32 cellular contexts compared by ENCODE assay signal in genomic region chr19:46155237-46155636, GRCh38. TPM values are rescaled to one million over a fixed set of nuclear protein-coding genes. Genes with fewer than 3 reads are reported as not detected.
"Had no signal": no experiment of that assay in that cellular context is flagged by ENCODE, and none has a peak within 500 bp of the region (broad histone marks: within the 10 kb centered on the region; RNA-seq: fewer than 3 reads in every experiment).

No MANE protein-coding gene starts in this region.

- H3K4me3 Mint-ChIP-seq: activated CD8-positive, alpha-beta T cell treated with anti-CD3 and anti-CD28 coated beads for 36 hours; activated naive CD4-positive, alpha-beta T cell treated with anti-CD3 and anti-CD28 coated beads, Interleukin-2, amount 50 U/mL, for 24 hours; activated T-cell treated with anti-CD3 and anti-CD28 coated beads, Interleukin-2, amount 50 U/mL, for 72 hours; T-helper 1 cell treated with Interleukin-12 subunit alpha and Interleukin-12 subunit beta and Interleukin-4 antibody, amounts not matched to agents 30 μg/mL and 1 μg/mL, for 36 hours had no signal

- H3K9me3 Mint-ChIP-seq: activated CD8-positive, alpha-beta T cell treated with anti-CD3 and anti-CD28 coated beads for 36 hours; activated naive CD4-positive, alpha-beta T cell treated with anti-CD3 and anti-CD28 coated beads, Interleukin-2, amount 50 U/mL, for 24 hours; activated T-cell treated with anti-CD3 and anti-CD28 coated beads, Interleukin-2, amount 50 U/mL, for 72 hours; T-helper 1 cell treated with Interleukin-12 subunit alpha and Interleukin-12 subunit beta and Interleukin-4 antibody, amounts not matched to agents 30 μg/mL and 1 μg/mL, for 36 hours had no signal

- ATAC-seq: activated CD4-positive, CD25-positive, alpha-beta regulatory T cell treated with anti-CD3 and anti-CD28 coated beads, Interleukin-2, amount 50 U/mL, for 24 hours; activated CD8-positive, alpha-beta T cell treated with anti-CD3 and anti-CD28 coated beads for 36 hours; activated T-cell treated with anti-CD3 and anti-CD28 coated beads, Interleukin-2, amount 50 U/mL, for 72 hours; Panc1; SK-N-SH treated with all-trans-retinoic acid at 6 μM for 48 hours had no signal

- DNase-seq: activated CD4-positive, alpha-beta T cell treated with anti-CD3 and anti-CD28 coated beads for 4 hours; activated CD8-positive, alpha-beta memory T cell treated with anti-CD3 and anti-CD28 coated beads, Interleukin-2, amount 50 U/mL, for 4 hours; activated CD8-positive, alpha-beta T cell treated with anti-CD3 and anti-CD28 coated beads for 36 hours; activated effector memory CD4-positive, alpha-beta T cell treated with Interleukin-2 at 50 U/mL for 16 hours; activated naive CD4-positive, alpha-beta T cell; activated T-cell treated with anti-CD3 and anti-CD28 coated beads, Interleukin-2, amount 50 U/mL, for 72 hours; amygdala; brain microvascular endothelial cell; KG1; NCI-H1092; NCI-H1417; NCI-H1694 treated with DMSO at 0.1 percent for 48 hours; NCI-H2029 treated with DMSO at 0.1 percent for 48 hours; NCI-H345; NCI-H510A; NCI-H526 treated with DMSO at 0.1 percent for 48 hours; NCI-H82; NK-92 treated with Interleukin-12 subunit alpha and Interleukin-12 subunit beta, amount 100 ng/mL, for 24 hours; OCI-M1; Right ventricle myocardium superior; SJCRH30 had no signal

- FAIRE-seq: astrocyte had no signal

- H3K4me1 Mint-ChIP-seq: activated naive CD4-positive, alpha-beta T cell treated with anti-CD3 and anti-CD28 coated beads, Interleukin-2, amount 50 U/mL, for 24 hours had no signal

- H3K27ac Mint-ChIP-seq: activated CD8-positive, alpha-beta T cell treated with anti-CD3 and anti-CD28 coated beads for 36 hours; activated naive CD4-positive, alpha-beta T cell treated with anti-CD3 and anti-CD28 coated beads, Interleukin-2, amount 50 U/mL, for 24 hours; activated T-cell treated with anti-CD3 and anti-CD28 coated beads, Interleukin-2, amount 50 U/mL, for 72 hours; T-helper 1 cell treated with Interleukin-12 subunit alpha and Interleukin-12 subunit beta and Interleukin-4 antibody, amounts not matched to agents 30 μg/mL and 1 μg/mL, for 36 hours had no signal

- H3K4me3 ChIP-seq: SJCRH30 had no signal

- H3K4me1 ChIP-seq: SJCRH30 had no signal

- H3K9me3 ChIP-seq: SJCRH30 had no signal

- H3K27ac ChIP-seq: brain microvascular endothelial cell, RWPE1, SJCRH30 had no signal

RNA-seq across cellular contexts. Expression of gene IGFL2, which starts 7.2 kb away (rescaled TPM):
- total RNA-seq: activated CD8-positive, alpha-beta T cell treated with anti-CD3 and anti-CD28 coated beads for 36 hours; activated T-cell treated with anti-CD3 and anti-CD28 coated beads, Interleukin-2, amount 50 U/mL, for 72 hours; cardiac septum; LHCN-M2; Right ventricle myocardium superior; SJCRH30 had no signal

RNA-seq across cellular contexts. Expression of gene IGFL3, which starts 30.7 kb away (rescaled TPM):
- total RNA-seq: activated CD8-positive, alpha-beta T cell treated with anti-CD3 and anti-CD28 coated beads for 36 hours; activated T-cell treated with anti-CD3 and anti-CD28 coated beads, Interleukin-2, amount 50 U/mL, for 72 hours; cardiac septum; cerebellum; MCF 10A; Right ventricle myocardium superior; SJCRH30 had no signal
